Comparison of ENCODE assay signal across 2 cellular contexts in the genomic region with DNA sequence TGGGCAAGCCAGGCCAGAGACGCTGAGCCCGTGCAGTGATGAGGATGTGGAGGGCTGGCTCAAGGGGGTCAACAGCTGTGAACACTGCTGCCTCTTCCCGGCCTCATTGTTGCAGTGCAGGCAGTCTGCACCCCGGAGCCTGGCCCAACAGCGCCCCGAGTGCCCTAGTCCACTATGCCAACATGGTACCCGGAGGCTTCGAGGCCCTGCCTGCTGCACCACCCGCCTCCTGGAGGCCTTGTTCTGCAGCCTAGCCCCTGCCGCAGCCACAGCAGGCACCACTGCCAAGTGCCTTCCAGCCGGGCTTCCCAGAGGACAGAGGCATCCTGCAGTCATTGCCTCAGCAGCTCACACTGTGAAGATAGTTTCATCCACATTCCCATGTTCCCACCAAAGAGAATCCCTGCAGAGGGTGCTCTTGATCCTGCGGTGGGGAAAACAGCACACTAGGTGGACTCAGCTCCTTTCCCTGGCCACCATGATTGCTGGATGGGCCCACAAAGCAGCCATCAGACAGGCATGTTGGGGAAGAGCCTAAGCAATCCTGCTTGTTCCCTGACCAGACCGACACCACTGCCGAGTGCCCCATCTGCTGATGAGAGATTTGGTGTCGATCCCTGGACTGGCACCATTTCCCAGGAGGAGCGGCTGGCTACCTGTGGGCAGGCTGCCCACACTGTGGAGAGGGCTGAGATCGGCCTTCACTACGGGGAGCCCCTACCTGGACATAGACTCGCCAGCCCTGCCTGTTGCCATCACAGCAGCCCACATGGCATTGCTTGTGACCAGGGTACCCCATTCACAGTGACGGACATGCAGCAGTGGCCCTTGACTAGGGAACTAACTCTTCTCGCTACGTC.
A peak's percentile ranks its signal among the peaks of the same experiment; 100 is the strongest.
TF ChIP-seq lines count a peak whose summit lies in the region.

No MANE protein-coding gene starts in this region.

TF ChIP-seq in HepG2, 621 proteins besides CTCF, POLR2A, EP300 and RAD21 (continued from another document and continues in another):
- TF ChIP-seq, protein P1, sequence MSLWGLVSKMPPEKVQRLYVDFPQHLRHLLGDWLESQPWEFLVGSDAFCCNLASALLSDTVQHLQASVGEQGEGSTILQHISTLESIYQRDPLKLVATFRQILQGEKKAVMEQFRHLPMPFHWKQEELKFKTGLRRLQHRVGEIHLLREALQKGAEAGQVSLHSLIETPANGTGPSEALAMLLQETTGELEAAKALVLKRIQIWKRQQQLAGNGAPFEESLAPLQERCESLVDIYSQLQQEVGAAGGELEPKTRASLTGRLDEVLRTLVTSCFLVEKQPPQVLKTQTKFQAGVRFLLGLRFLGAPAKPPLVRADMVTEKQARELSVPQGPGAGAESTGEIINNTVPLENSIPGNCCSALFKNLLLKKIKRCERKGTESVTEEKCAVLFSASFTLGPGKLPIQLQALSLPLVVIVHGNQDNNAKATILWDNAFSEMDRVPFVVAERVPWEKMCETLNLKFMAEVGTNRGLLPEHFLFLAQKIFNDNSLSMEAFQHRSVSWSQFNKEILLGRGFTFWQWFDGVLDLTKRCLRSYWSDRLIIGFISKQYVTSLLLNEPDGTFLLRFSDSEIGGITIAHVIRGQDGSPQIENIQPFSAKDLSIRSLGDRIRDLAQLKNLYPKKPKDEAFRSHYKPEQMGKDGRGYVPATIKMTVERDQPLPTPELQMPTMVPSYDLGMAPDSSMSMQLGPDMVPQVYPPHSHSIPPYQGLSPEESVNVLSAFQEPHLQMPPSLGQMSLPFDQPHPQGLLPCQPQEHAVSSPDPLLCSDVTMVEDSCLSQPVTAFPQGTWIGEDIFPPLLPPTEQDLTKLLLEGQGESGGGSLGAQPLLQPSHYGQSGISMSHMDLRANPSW (CRISPR knock-in tag; IDR thresholded peaks at IDR 0.05; ENCODE audit: borderline replicate concordance): no peak
- TF ChIP-seq ZFP41 (CRISPR knock-in tag; IDR thresholded peaks at IDR 0.05; ENCODE audit: borderline replicate concordance) (no peak), GZF1 (CRISPR knock-in tag; IDR thresholded peaks at IDR 0.05) (no peak), EZH2 (conservative IDR thresholded peaks at IDR 0.05; ENCODE audit: low read depth, low read length) (no peak), ZNF274 (CRISPR knock-in tag; IDR thresholded peaks at IDR 0.05) (no peak), AGO2 (optimal IDR thresholded peaks at IDR 0.05; ENCODE audit: low read depth, low read length) (peak; percentile 92), KLF15 (CRISPR knock-in tag; IDR thresholded peaks at IDR 0.05; ENCODE audit: borderline replicate concordance) (no peak), RBM22 (optimal IDR thresholded peaks at IDR 0.05; ENCODE audit: low read length) (peak; percentile 69), HNRNPL (IDR thresholded peaks at IDR 0.05; ENCODE audit: low read depth, low read length) (0 out of 2 replicates have a peak, but pooled peaks have one; percentile 45)
- TF ChIP-seq, protein P2, sequence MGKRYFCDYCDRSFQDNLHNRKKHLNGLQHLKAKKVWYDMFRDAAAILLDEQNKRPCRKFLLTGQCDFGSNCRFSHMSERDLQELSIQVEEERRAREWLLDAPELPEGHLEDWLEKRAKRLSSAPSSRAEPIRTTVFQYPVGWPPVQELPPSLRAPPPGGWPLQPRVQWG (CRISPR knock-in tag; IDR thresholded peaks at IDR 0.05; ENCODE audit: borderline replicate concordance, low read depth): no peak
- TF ChIP-seq, protein P3, sequence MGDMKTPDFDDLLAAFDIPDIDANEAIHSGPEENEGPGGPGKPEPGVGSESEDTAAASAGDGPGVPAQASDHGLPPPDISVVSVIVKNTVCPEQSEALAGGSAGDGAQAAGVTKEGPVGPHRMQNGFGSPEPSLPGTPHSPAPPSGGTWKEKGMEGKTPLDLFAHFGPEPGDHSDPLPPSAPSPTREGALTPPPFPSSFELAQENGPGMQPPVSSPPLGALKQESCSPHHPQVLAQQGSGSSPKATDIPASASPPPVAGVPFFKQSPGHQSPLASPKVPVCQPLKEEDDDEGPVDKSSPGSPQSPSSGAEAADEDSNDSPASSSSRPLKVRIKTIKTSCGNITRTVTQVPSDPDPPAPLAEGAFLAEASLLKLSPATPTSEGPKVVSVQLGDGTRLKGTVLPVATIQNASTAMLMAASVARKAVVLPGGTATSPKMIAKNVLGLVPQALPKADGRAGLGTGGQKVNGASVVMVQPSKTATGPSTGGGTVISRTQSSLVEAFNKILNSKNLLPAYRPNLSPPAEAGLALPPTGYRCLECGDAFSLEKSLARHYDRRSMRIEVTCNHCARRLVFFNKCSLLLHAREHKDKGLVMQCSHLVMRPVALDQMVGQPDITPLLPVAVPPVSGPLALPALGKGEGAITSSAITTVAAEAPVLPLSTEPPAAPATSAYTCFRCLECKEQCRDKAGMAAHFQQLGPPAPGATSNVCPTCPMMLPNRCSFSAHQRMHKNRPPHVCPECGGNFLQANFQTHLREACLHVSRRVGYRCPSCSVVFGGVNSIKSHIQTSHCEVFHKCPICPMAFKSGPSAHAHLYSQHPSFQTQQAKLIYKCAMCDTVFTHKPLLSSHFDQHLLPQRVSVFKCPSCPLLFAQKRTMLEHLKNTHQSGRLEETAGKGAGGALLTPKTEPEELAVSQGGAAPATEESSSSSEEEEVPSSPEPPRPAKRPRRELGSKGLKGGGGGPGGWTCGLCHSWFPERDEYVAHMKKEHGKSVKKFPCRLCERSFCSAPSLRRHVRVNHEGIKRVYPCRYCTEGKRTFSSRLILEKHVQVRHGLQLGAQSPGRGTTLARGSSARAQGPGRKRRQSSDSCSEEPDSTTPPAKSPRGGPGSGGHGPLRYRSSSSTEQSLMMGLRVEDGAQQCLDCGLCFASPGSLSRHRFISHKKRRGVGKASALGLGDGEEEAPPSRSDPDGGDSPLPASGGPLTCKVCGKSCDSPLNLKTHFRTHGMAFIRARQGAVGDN (CRISPR knock-in tag; IDR thresholded peaks at IDR 0.05): peak; percentile 31
- TF ChIP-seq, protein P4, sequence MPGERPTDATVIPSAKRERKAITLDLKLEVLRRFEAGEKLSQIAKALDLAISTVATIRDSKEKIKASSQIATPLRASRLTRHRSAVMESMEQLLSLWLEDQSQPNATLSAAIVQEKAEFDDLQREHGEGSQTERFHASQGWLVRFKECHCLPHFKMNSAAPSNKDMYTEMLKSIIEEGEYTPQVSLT (CRISPR knock-in tag; IDR thresholded peaks at IDR 0.05; ENCODE audit: borderline replicate concordance, low read depth): no peak
- TF ChIP-seq, protein P5, sequence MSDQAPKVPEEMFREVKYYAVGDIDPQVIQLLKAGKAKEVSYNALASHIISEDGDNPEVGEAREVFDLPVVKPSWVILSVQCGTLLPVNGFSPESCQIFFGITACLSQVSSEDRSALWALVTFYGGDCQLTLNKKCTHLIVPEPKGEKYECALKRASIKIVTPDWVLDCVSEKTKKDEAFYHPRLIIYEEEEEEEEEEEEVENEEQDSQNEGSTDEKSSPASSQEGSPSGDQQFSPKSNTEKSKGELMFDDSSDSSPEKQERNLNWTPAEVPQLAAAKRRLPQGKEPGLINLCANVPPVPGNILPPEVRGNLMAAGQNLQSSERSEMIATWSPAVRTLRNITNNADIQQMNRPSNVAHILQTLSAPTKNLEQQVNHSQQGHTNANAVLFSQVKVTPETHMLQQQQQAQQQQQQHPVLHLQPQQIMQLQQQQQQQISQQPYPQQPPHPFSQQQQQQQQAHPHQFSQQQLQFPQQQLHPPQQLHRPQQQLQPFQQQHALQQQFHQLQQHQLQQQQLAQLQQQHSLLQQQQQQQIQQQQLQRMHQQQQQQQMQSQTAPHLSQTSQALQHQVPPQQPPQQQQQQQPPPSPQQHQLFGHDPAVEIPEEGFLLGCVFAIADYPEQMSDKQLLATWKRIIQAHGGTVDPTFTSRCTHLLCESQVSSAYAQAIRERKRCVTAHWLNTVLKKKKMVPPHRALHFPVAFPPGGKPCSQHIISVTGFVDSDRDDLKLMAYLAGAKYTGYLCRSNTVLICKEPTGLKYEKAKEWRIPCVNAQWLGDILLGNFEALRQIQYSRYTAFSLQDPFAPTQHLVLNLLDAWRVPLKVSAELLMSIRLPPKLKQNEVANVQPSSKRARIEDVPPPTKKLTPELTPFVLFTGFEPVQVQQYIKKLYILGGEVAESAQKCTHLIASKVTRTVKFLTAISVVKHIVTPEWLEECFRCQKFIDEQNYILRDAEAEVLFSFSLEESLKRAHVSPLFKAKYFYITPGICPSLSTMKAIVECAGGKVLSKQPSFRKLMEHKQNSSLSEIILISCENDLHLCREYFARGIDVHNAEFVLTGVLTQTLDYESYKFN (CRISPR knock-in tag; conservative IDR thresholded peaks at IDR 0.05): no peak

TF ChIP-seq in WTC11, 78 proteins besides CTCF, POLR2A, EP300 and RAD21 (continued from another document and continues in another):
- TF ChIP-seq, protein P6, sequence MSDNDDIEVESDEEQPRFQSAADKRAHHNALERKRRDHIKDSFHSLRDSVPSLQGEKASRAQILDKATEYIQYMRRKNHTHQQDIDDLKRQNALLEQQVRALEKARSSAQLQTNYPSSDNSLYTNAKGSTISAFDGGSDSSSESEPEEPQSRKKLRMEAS (CRISPR knock-in tag; IDR thresholded peaks at IDR 0.05): no peak
- TF ChIP-seq RORB (CRISPR knock-in tag; IDR thresholded peaks at IDR 0.05) (no peak), SOX15 (CRISPR knock-in tag; IDR thresholded peaks at IDR 0.05) (no peak), IRF2 (CRISPR knock-in tag; IDR thresholded peaks at IDR 0.05; ENCODE audit: borderline replicate concordance, low read depth) (no peak), ZNF416 (CRISPR knock-in tag; IDR thresholded peaks at IDR 0.05) (0 out of 2 replicates have a peak, but pooled peaks have one; percentile 4), ETV6 (CRISPR knock-in tag; IDR thresholded peaks at IDR 0.05) (no peak), FOXJ3 (CRISPR knock-in tag; IDR thresholded peaks at IDR 0.05; ENCODE audit: borderline replicate concordance) (no peak), PRRX2 (CRISPR knock-in tag; IDR thresholded peaks at IDR 0.05) (peak; percentile 79; the same call in 1 of the 2 replicates), JUN (CRISPR knock-in tag; IDR thresholded peaks at IDR 0.05) (no peak), MYBL2 (CRISPR knock-in tag; IDR thresholded peaks at IDR 0.05) (no peak)
- TF ChIP-seq, protein P7, sequence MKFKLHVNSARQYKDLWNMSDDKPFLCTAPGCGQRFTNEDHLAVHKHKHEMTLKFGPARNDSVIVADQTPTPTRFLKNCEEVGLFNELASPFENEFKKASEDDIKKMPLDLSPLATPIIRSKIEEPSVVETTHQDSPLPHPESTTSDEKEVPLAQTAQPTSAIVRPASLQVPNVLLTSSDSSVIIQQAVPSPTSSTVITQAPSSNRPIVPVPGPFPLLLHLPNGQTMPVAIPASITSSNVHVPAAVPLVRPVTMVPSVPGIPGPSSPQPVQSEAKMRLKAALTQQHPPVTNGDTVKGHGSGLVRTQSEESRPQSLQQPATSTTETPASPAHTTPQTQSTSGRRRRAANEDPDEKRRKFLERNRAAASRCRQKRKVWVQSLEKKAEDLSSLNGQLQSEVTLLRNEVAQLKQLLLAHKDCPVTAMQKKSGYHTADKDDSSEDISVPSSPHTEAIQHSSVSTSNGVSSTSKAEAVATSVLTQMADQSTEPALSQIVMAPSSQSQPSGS (CRISPR knock-in tag; IDR thresholded peaks at IDR 0.05; ENCODE audit: borderline replicate concordance, low read depth): no peak
- TF ChIP-seq, protein P8, sequence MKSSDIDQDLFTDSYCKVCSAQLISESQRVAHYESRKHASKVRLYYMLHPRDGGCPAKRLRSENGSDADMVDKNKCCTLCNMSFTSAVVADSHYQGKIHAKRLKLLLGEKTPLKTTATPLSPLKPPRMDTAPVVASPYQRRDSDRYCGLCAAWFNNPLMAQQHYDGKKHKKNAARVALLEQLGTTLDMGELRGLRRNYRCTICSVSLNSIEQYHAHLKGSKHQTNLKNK (CRISPR knock-in tag; IDR thresholded peaks at IDR 0.05): no peak
- TF ChIP-seq, protein P9, sequence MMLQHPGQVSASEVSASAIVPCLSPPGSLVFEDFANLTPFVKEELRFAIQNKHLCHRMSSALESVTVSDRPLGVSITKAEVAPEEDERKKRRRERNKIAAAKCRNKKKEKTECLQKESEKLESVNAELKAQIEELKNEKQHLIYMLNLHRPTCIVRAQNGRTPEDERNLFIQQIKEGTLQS (CRISPR knock-in tag; conservative IDR thresholded peaks at IDR 0.05): 0 out of 2 replicates have a peak, but pooled peaks have one; percentile 40
- TF ChIP-seq, protein P10, sequence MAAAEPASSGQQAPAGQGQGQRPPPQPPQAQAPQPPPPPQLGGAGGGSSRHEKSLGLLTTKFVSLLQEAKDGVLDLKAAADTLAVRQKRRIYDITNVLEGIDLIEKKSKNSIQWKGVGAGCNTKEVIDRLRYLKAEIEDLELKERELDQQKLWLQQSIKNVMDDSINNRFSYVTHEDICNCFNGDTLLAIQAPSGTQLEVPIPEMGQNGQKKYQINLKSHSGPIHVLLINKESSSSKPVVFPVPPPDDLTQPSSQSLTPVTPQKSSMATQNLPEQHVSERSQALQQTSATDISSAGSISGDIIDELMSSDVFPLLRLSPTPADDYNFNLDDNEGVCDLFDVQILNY (CRISPR knock-in tag; IDR thresholded peaks at IDR 0.05): no peak
- TF ChIP-seq, protein P11, sequence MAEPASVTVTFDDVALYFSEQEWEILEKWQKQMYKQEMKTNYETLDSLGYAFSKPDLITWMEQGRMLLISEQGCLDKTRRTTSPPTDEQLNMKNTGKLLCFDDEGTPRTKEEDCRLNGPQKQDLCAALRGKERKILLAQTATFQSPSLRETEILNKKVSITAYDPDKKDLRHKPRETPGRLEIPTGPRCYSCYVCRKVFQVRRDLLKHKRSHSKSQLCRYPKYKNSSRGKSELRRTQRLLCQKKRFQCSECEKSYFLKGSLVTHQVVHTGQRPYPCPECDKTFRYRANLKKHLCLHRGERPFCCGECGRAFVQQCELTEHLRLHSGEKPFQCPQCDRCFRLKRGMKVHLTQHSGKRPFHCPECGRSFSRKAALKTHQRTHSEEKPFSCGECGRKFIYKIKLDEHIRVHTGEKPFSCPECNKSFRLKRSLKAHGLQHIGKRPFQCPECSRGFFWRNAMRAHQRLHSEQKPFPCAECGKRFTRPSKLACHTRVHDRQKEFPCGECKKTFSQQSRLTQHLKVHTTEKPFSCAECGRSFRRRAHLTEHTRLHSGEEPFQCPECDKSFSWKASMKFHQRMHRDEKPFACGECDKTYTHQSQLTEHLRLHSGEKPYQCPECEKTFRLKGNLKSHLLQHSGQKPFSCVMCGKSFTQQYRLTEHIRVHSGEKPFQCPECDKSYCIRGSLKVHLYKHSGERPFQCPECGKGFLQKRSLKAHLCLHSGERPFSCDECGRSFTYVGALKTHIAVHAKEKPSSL (CRISPR knock-in tag; conservative IDR thresholded peaks at IDR 0.05): 0 out of 2 replicates have a peak, but pooled peaks have one; percentile 37
- TF ChIP-seq, protein P12, sequence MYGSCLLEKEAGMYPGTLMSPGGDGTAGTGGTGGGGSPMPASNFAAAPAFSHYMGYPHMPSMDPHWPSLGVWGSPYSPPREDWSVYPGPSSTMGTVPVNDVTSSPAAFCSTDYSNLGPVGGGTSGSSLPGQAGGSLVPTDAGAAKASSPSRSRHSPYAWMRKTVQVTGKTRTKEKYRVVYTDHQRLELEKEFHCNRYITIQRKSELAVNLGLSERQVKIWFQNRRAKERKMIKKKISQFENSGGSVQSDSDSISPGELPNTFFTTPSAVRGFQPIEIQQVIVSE (CRISPR knock-in tag; IDR thresholded peaks at IDR 0.05; ENCODE audit: borderline replicate concordance): no peak
- TF ChIP-seq, protein P13, sequence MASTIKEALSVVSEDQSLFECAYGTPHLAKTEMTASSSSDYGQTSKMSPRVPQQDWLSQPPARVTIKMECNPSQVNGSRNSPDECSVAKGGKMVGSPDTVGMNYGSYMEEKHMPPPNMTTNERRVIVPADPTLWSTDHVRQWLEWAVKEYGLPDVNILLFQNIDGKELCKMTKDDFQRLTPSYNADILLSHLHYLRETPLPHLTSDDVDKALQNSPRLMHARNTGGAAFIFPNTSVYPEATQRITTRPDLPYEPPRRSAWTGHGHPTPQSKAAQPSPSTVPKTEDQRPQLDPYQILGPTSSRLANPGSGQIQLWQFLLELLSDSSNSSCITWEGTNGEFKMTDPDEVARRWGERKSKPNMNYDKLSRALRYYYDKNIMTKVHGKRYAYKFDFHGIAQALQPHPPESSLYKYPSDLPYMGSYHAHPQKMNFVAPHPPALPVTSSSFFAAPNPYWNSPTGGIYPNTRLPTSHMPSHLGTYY (CRISPR knock-in tag; IDR thresholded peaks at IDR 0.05): peak; percentile 23; the same call in 1 of the 2 replicates
